ENCODE assay signal across 8 cellular contexts in genomic region chr12:115354007-115354452, GRCh38.
DNase-seq lines count a peak whose midpoint lies in the region; ATAC-seq, FAIRE-seq and TF ChIP-seq lines count a peak whose summit lies in the region.

No MANE protein-coding gene starts in this region.

- H3K4me1 ChIP-seq in astrocyte (ENCODE audit: insufficient read depth, low read length) (peaks cover 8% of the 10 kb centered on the region), transverse colon (peaks cover 0 to 9% (median 0%) of the 10 kb centered on the region in 4 donors)

- in situ Hi-C loops in transverse colon (cut with MboI; ENCODE audit: low pct_ligation_motif_present in 1 of 4, low pct_unique_long_range_greater_than_20kb in 1 of 4, low sequenced_read_pairs in 3 of 4): no loop called here

- H3K9me3 ChIP-seq in astrocyte (ENCODE audit: insufficient read depth, low read depth, low read length) (no peaks in the 10 kb centered on the region), transverse colon (no peaks in the 10 kb centered on the region)

- no peak for TF ChIP-seq EP300 in transverse colon (IDR thresholded peaks at IDR 0.05; ENCODE audit: low read depth)

- H3K27ac ChIP-seq in astrocyte (ENCODE audit: low read depth, low read length): peak overlapping the region; percentile 98
- peak overlapping the region; percentile 56 to 72 (median 66) for H3K27ac ChIP-seq in transverse colon

- WGBS in transverse colon (ENCODE audit: low coverage in 1 of 2), 2 donors: 38 to 51% methylated on average over 2 to 4 of the region's 4 CpGs

- peak overlapping the region; percentile 73 for H2AFZ ChIP-seq in astrocyte (ENCODE audit: low read depth, low read length)

- no peaks in the 10 kb centered on the region for H3K36me3 Mint-ChIP-seq in astrocyte (ENCODE audit: low read depth, unreplicated experiment)

- no peaks in the 10 kb centered on the region for H3K9me3 Mint-ChIP-seq in astrocyte (ENCODE audit: unreplicated experiment)

- FAIRE-seq in astrocyte (lab: Jason Lieb, UNC): peak; percentile 94

- intact Hi-C loops in transverse colon (cut with DNase I; ENCODE audit: low total_unique reads): no loop called here

- H3K4me3 Mint-ChIP-seq in astrocyte (ENCODE audit: unreplicated experiment): peak overlapping the region; percentile 55

- H4K20me1 ChIP-seq in astrocyte (ENCODE audit: insufficient read depth, low read length): no peaks in the 10 kb centered on the region

- H3K4me2 ChIP-seq in astrocyte (ENCODE audit: low read length): peak overlapping the region; percentile 95

- TF ChIP-seq POLR2A in transverse colon (IDR thresholded peaks at IDR 0.05): no peak

- no peaks in the 10 kb centered on the region for H3K27me3 ChIP-seq in astrocyte (ENCODE audit: insufficient read depth, low read length)
- H3K27me3 ChIP-seq in transverse colon: no peaks in the 10 kb centered on the region

- H3K36me3 ChIP-seq in astrocyte (ENCODE audit: insufficient read depth, low read length) (no peaks in the 10 kb centered on the region), transverse colon (no peaks in the 10 kb centered on the region)

- H3K79me2 ChIP-seq in astrocyte (ENCODE audit: insufficient read depth, low read length): no peaks in the 10 kb centered on the region

- no peak for TF ChIP-seq CTCF in astrocyte (IDR thresholded peaks at IDR 0.05; ENCODE audit: insufficient read depth, low read depth, low read length)
- no peak for TF ChIP-seq CTCF in transverse colon (IDR thresholded peaks at IDR 0.05)

- peak overlapping the region; percentile 92 for H3K27ac Mint-ChIP-seq in astrocyte (ENCODE audit: unreplicated experiment)

- H3K9ac ChIP-seq in astrocyte (ENCODE audit: low read length): peak overlapping the region; percentile 92

- H3K4me1 Mint-ChIP-seq in astrocyte (ENCODE audit: low read depth, unreplicated experiment): peaks cover 17% of the 10 kb centered on the region

- ATAC-seq in HG03432 (IDR thresholded peaks at IDR 0.05; ENCODE audit: unreplicated experiment) (peak; percentile 62), HG03460 (IDR thresholded peaks at IDR 0.05; ENCODE audit: unreplicated experiment) (no peak), HG03045 (IDR thresholded peaks at IDR 0.05; ENCODE audit: unreplicated experiment) (no peak)

- H3K27me3 Mint-ChIP-seq in astrocyte (ENCODE audit: low read depth, unreplicated experiment): peaks cover 9% of the 10 kb centered on the region

- DNase-seq in AG08395 (ENCODE audit: low spot score): peak; percentile 94
- peak; percentile 95 for DNase-seq in astrocyte (ENCODE audit: low read depth)
- DNase-seq in kidney tubule cell (ENCODE audit: low spot score): peak; percentile 93
- peak; percentile 59 for DNase-seq in transverse colon
- DNase-seq in iPS-NIHi11 (ENCODE audit: low spot score): no peak

- H3K4me3 ChIP-seq in astrocyte (ENCODE audit: insufficient read depth, low read depth, low read length) (peak overlapping the region; percentile 67), transverse colon (peak overlapping the region; percentile 5 to 22 (median 20))
